Comparison of ENCODE assay signal across 19 cellular contexts in genomic region chr5:87828545-87829213, GRCh38.
"Had no signal": no experiment of that assay in that cellular context is flagged by ENCODE, and none has a peak within 500 bp of the region (broad histone marks: within the 10 kb centered on the region; RNA-seq: fewer than 3 reads in every experiment).

No MANE protein-coding gene starts in this region.

- H3K27me3 ChIP-seq: MG63 had no signal

- FAIRE-seq: RCC 7860 had no signal

- H3K4me3 ChIP-seq: MG63 had no signal

- H3K9me2 ChIP-seq: SK-N-SH had no signal

- H3K4me2 ChIP-seq: SK-N-SH had no signal

- H3K9me3 ChIP-seq: MG63, SK-N-SH had no signal

- H3K36me3 ChIP-seq: MG63 had no signal

- H3K27ac ChIP-seq: RWPE1 had no signal

- DNase-seq: IMR-90; Karpas-422; KG1; NCI-H1092; NCI-H1436; NCI-H187; NCI-H2029; NCI-H2081 treated with DMSO at 0.1 percent for 48 hours; NCI-H2171; NCI-H226; NCI-H510A; NCI-H524 treated with DMSO at 0.1 percent for 48 hours; NCI-H774; NK-92 treated with Interleukin-12 subunit alpha and Interleukin-12 subunit beta, amount 100 ng/mL, for 24 hours; SK-N-SH; SW 1271 had no signal

- H3K9ac ChIP-seq: SK-N-SH had no signal
